14 cellular contexts compared by ENCODE assay signal in the genomic region with DNA sequence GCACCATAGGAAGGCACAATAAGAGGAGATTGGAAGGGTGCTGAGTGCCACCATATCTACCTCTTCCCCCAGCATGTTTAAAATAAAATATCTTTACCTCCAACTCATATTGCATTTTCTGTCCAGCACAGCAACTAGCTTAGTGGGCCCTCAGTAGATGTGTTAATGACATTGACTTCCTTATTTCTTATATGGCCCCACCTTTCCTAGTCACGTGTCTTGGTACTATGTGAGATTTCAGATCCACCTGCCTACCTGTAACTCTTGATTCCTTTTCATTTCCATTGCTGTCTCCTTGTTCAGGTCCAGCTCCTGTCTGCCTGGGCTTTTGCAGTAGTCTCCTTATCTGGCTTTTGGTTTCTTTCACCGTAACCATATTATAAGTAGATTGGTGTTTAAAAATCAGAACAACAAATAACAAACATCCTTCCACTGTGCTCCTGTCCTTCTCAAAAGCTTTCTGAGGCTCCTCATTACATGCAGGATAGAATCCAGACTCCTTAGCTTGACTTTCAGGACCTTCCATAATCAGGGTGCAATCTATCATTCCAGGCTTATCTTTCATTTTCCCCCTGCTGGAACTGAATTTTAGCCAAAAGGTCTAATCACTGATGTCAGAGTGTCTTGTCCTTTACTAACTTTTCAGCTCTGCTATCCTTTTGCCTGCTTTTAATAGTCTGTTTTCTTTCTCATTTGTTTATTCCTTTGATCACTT.
DNase-seq lines count a peak whose midpoint lies in the region; FAIRE-seq and TF ChIP-seq lines count a peak whose summit lies in the region.
"Had no signal": no experiment of that assay in that cellular context is flagged by ENCODE, and none has a peak within 500 bp of the region (broad histone marks: within the 10 kb centered on the region; RNA-seq: fewer than 3 reads in every experiment).

No MANE protein-coding gene starts in this region.

- WGBS in mesenchymal stem cell: 79% methylated on average over 2 of the region's 2 CpGs

- H2BK5ac ChIP-seq in mesenchymal stem cell (ENCODE audit: low read depth, low read length, poor library complexity, severe bottlenecking): no peak overlapping the region

- FAIRE-seq in GM19239 (lab: Jason Lieb, UNC): no peak

- no peaks in the 10 kb centered on the region for H3K9me3 Mint-ChIP-seq in activated CD4-positive, alpha-beta T cell treated with anti-CD3 and anti-CD28 coated beads, Interleukin-2, amount 10 ng/mL, durations not matched to agents 24 days and 14 days
- H3K9me3 Mint-ChIP-seq: activated T-helper 1 cell treated with anti-CD3 and anti-CD28 coated beads, Interleukin-12 subunit alpha, Interleukin-12 subunit beta, Interleukin-2, Interleukin-4 antibody, amounts not matched to agents 30 ng/mL and 10 ng/mL and 1 ng/mL, durations not matched to agents 14 hours and 24 hours and 36 hours; endodermal cell had no signal

- no peak for TF ChIP-seq CTCF in left ventricle myocardium inferior (IDR thresholded peaks at IDR 0.05; ENCODE audit: borderline replicate concordance)

- H3K36me3 ChIP-seq in left ventricle myocardium inferior (no peaks in the 10 kb centered on the region), mesenchymal stem cell (ENCODE audit: control insufficient read depth in 1 of 2, insufficient read depth in 2 of 2, low read depth in 1 of 2, low read length in 2 of 2) (no peaks in the 10 kb centered on the region), MG63 (no peaks in the 10 kb centered on the region; the same call in 1 of the 2 replicates)

- no peaks in the 10 kb centered on the region for H3K9me3 ChIP-seq in left ventricle myocardium inferior (replicated peaks)
- no peaks in the 10 kb centered on the region for H3K9me3 ChIP-seq in mesenchymal stem cell (ENCODE audit: control insufficient read depth, low read length)
- no peaks in the 10 kb centered on the region for H3K9me3 ChIP-seq in MG63

- H3K4me3 ChIP-seq in left ventricle myocardium inferior (no peak overlapping the region), mesenchymal stem cell (ENCODE audit: insufficient read depth in 1 of 2, low read depth in 1 of 2, low read length in 2 of 2) (peak overlapping the region in 1 of 2 experiments; percentile 13), MG63 (no peak overlapping the region)

- H3K4ac ChIP-seq in mesenchymal stem cell (ENCODE audit: low read depth in 1 of 2, low read length in 2 of 2): no peak overlapping the region

- H3K4me1 Mint-ChIP-seq in activated CD4-positive, alpha-beta T cell treated with anti-CD3 and anti-CD28 coated beads, Interleukin-2, amount 10 ng/mL, durations not matched to agents 24 days and 14 days: peaks cover 11% of the 10 kb centered on the region

- no peak overlapping the region for H4K8ac ChIP-seq in mesenchymal stem cell (ENCODE audit: low read length)

- peak overlapping the region in 1 of 2 experiments; percentile 29 for H3K18ac ChIP-seq in mesenchymal stem cell (ENCODE audit: low read depth in 1 of 2, low read length in 2 of 2)

- H3K27me3 Mint-ChIP-seq in activated CD4-positive, alpha-beta T cell treated with anti-CD3 and anti-CD28 coated beads, Interleukin-2, amount 10 ng/mL, durations not matched to agents 24 days and 14 days: no peaks in the 10 kb centered on the region

- no peak overlapping the region for H3K4me3 Mint-ChIP-seq in activated CD4-positive, alpha-beta T cell treated with anti-CD3 and anti-CD28 coated beads, Interleukin-2, amount 10 ng/mL, durations not matched to agents 24 days and 14 days
- H3K4me3 Mint-ChIP-seq: activated T-helper 1 cell treated with anti-CD3 and anti-CD28 coated beads, Interleukin-12 subunit alpha, Interleukin-12 subunit beta, Interleukin-2, Interleukin-4 antibody, amounts not matched to agents 30 ng/mL and 10 ng/mL and 1 ng/mL, durations not matched to agents 14 hours and 24 hours and 36 hours; endodermal cell had no signal

- DNase-seq in left ventricle myocardium inferior: no peak
- DNase-seq in cardiac septum (ENCODE audit: low spot score): no peak
- DNase-seq in amniotic epithelial cell (ENCODE audit: low read depth): peak; percentile 81
- peak; percentile 47 for DNase-seq in mesenchymal stem cell
- DNase-seq in activated CD8-positive, alpha-beta memory T cell treated with anti-CD3 and anti-CD28 coated beads, Interleukin-2, amount 50 U/mL, for 4 hours: no peak
- DNase-seq in GM19239 (ENCODE audit: insufficient read length, low spot score): no peak
- DNase-seq in activated CD4-positive, alpha-beta T cell treated with anti-CD3 and anti-CD28 coated beads, Interleukin-2, amount 10 ng/mL, durations not matched to agents 24 days and 14 days: no peak
- no peak for DNase-seq in MG63
- DNase-seq: activated CD4-positive, alpha-beta T cell treated with anti-CD3 and anti-CD28 coated beads for 48 hours; DMS79; endodermal cell; NCI-H1436; NCI-H774 had no signal

- H3K27me3 ChIP-seq in left ventricle myocardium inferior (ENCODE audit: low read depth) (no peaks in the 10 kb centered on the region), mesenchymal stem cell (ENCODE audit: control insufficient read depth in 1 of 2, insufficient read depth in 1 of 2, low read length in 2 of 2) (no peaks in the 10 kb centered on the region), MG63 (no peaks in the 10 kb centered on the region)

- intact Hi-C loops in left ventricle myocardium inferior (cut with micrococcal nuclease): loop anchor here (10.0 kb wide), 1 partner anchor 1370 kb away; no protein-coding TSS in a partner anchor
- intact Hi-C loops in cardiac septum (cut with DNase I): no loop called here
- intact Hi-C loops in activated CD4-positive, alpha-beta T cell treated with anti-CD3 and anti-CD28 coated beads, Interleukin-2, amount 10 ng/mL, durations not matched to agents 24 days and 14 days (cut with micrococcal nuclease): loop anchor here (10.0 kb wide), 1 partner anchor 90 kb away; no protein-coding TSS in a partner anchor

- H2BK120ac ChIP-seq in mesenchymal stem cell (ENCODE audit: low read depth, low read length): no peak overlapping the region

- peak overlapping the region; percentile 69 for H3K9ac ChIP-seq in mesenchymal stem cell (ENCODE audit: low read length)

- peak overlapping the region; percentile 91 for H2AK5ac ChIP-seq in mesenchymal stem cell (ENCODE audit: low read length, severe bottlenecking)

- H3K14ac ChIP-seq in mesenchymal stem cell (ENCODE audit: low read length in 2 of 2): no peak overlapping the region

- H3K27ac ChIP-seq in left ventricle myocardium inferior (replicated peaks): peak overlapping the region; percentile 26
- no peak overlapping the region for H3K27ac ChIP-seq in mesenchymal stem cell (ENCODE audit: low read length, poor library complexity, severe bottlenecking)

- H3K23ac ChIP-seq in mesenchymal stem cell (ENCODE audit: low read length in 2 of 2): no peak overlapping the region

- H3K79me1 ChIP-seq in mesenchymal stem cell (replicated peaks; ENCODE audit: low read length, poor library complexity, severe bottlenecking): peaks cover 16% of the 10 kb centered on the region

- H3K36me3 Mint-ChIP-seq in activated CD4-positive, alpha-beta T cell treated with anti-CD3 and anti-CD28 coated beads, Interleukin-2, amount 10 ng/mL, durations not matched to agents 24 days and 14 days (ENCODE audit: low read depth): no peaks in the 10 kb centered on the region

- no peak overlapping the region for H3K4me2 ChIP-seq in mesenchymal stem cell (ENCODE audit: low read length, poor library complexity, severe bottlenecking)

- no peak overlapping the region for H2BK15ac ChIP-seq in mesenchymal stem cell (ENCODE audit: low read depth, poor library complexity, severe bottlenecking)

- peak overlapping the region in 1 of 2 experiments; percentile 28 for H2BK12ac ChIP-seq in mesenchymal stem cell (ENCODE audit: low read length in 2 of 2)

- H3K4me1 ChIP-seq in left ventricle myocardium inferior (peaks cover 78% of the 10 kb centered on the region), mesenchymal stem cell (ENCODE audit: control insufficient read depth, insufficient read depth, low read depth, low read length) (no peaks in the 10 kb centered on the region)

- H2AFZ ChIP-seq in mesenchymal stem cell (ENCODE audit: low read depth, low read length): no peak overlapping the region

- H3K27ac Mint-ChIP-seq in activated CD4-positive, alpha-beta T cell treated with anti-CD3 and anti-CD28 coated beads, Interleukin-2, amount 10 ng/mL, durations not matched to agents 24 days and 14 days: no peak overlapping the region
- H3K27ac Mint-ChIP-seq: activated T-helper 1 cell treated with anti-CD3 and anti-CD28 coated beads, Interleukin-12 subunit alpha, Interleukin-12 subunit beta, Interleukin-2, Interleukin-4 antibody, amounts not matched to agents 30 ng/mL and 10 ng/mL and 1 ng/mL, durations not matched to agents 14 hours and 24 hours and 36 hours; endodermal cell had no signal

- no peak overlapping the region for H4K91ac ChIP-seq in mesenchymal stem cell (ENCODE audit: low read length)

Comparison
In these comparisons a context has a peak if more than half of its experiments do, and no peak if none do; other contexts are left out.
1. DNase-seq: peak in amniotic epithelial cell (single experiment) and mesenchymal stem cell (single experiment); none in left ventricle myocardium inferior (single experiment), cardiac septum (single experiment), activated CD8-positive, alpha-beta memory T cell treated with anti-CD3 and anti-CD28 coated beads, Interleukin-2, amount 50 U/mL, for 4 hours (single experiment), GM19239 (single experiment), activated CD4-positive, alpha-beta T cell treated with anti-CD3 and anti-CD28 coated beads, Interleukin-2, amount 10 ng/mL, durations not matched to agents 24 days and 14 days (single experiment) and MG63 (single experiment).